ENCODE assay signal across 29 cellular contexts in genomic region chr10:8398771-8399170, GRCh38.
"Had no signal": no experiment of that assay in that cellular context is flagged by ENCODE, and none has a peak within 500 bp of the region (broad histone marks: within the 10 kb centered on the region; RNA-seq: fewer than 3 reads in every experiment).

No MANE protein-coding gene starts in this region.

- ATAC-seq: naive thymus-derived CD8-positive, alpha-beta T cell; natural killer cell treated with Interleukin-12 subunit alpha and Interleukin-12 subunit beta and Interleukin-15 and Interleukin-18, amount 100 ng/mL, for 72 hours; psoas muscle; right cardiac atrium; right lobe of liver; stimulated activated effector memory CD8-positive, alpha-beta T cell treated with anti-CD3 and anti-CD28 coated beads, Interleukin-12 subunit alpha, Interleukin-12 subunit beta, amount 100 ng/mL, for 72 hours; stimulated activated naive B cell treated with anti-CD40 and anti-IgM and Interleukin-4, amounts not matched to agents 10 μg/mL and 1 μg/mL and 100 μg/mL, for 72 hours had no signal

- H3K36me3 Mint-ChIP-seq: naive thymus-derived CD8-positive, alpha-beta T cell; natural killer cell treated with Interleukin-12 subunit alpha and Interleukin-12 subunit beta and Interleukin-15 and Interleukin-18, amount 100 ng/mL, for 72 hours; stimulated activated effector memory CD8-positive, alpha-beta T cell treated with anti-CD3 and anti-CD28 coated beads, Interleukin-12 subunit alpha, Interleukin-12 subunit beta, amount 100 ng/mL, for 72 hours; stimulated activated naive B cell treated with anti-CD40 and anti-IgM and Interleukin-4, amounts not matched to agents 10 μg/mL and 1 μg/mL and 100 μg/mL, for 72 hours had no signal

- H3K4me1 Mint-ChIP-seq: neural crest cell had no signal

- H3K27ac Mint-ChIP-seq: natural killer cell treated with Interleukin-12 subunit alpha and Interleukin-12 subunit beta and Interleukin-15 and Interleukin-18, amount 100 ng/mL, for 72 hours; nephron progenitor cell; progenitor cell of endocrine pancreas; stimulated activated effector memory CD8-positive, alpha-beta T cell treated with anti-CD3 and anti-CD28 coated beads, Interleukin-12 subunit alpha, Interleukin-12 subunit beta, amount 100 ng/mL, for 72 hours; stimulated activated naive B cell treated with anti-CD40 and anti-IgM and Interleukin-4, amounts not matched to agents 10 μg/mL and 1 μg/mL and 100 μg/mL, for 72 hours; stimulated activated naive CD8-positive, alpha-beta T cell treated with anti-CD3 and anti-CD28 coated beads, Interleukin-15, Interleukin-2, amounts not matched to agents 100 ng/mL and 50 ng/mL, for 24 hours had no signal

- H3K4me3 ChIP-seq: psoas muscle, right lobe of liver, sigmoid colon, stomach, thoracic aorta, thyroid gland, tibial nerve, upper lobe of left lung, uterus had no signal

- H3K4me1 ChIP-seq: parathyroid adenoma, psoas muscle, right lobe of liver, sigmoid colon, stomach, tibial nerve, upper lobe of left lung, uterus had no signal

- H3K27me3 Mint-ChIP-seq: naive thymus-derived CD8-positive, alpha-beta T cell; stimulated activated naive CD8-positive, alpha-beta T cell treated with anti-CD3 and anti-CD28 coated beads, Interleukin-15, Interleukin-2, amounts not matched to agents 100 ng/mL and 50 ng/mL, for 24 hours had no signal

- H3K4me3 Mint-ChIP-seq: naive thymus-derived CD8-positive, alpha-beta T cell; natural killer cell treated with Interleukin-12 subunit alpha and Interleukin-12 subunit beta and Interleukin-15 and Interleukin-18, amount 100 ng/mL, for 72 hours; nephron progenitor cell; neural crest cell; stimulated activated effector memory CD8-positive, alpha-beta T cell treated with anti-CD3 and anti-CD28 coated beads, Interleukin-12 subunit alpha, Interleukin-12 subunit beta, amount 100 ng/mL, for 72 hours; stimulated activated naive B cell treated with anti-CD40 and anti-IgM and Interleukin-4, amounts not matched to agents 10 μg/mL and 1 μg/mL and 100 μg/mL, for 72 hours; stimulated activated naive CD8-positive, alpha-beta T cell treated with anti-CD3 and anti-CD28 coated beads, Interleukin-15, Interleukin-2, amounts not matched to agents 100 ng/mL and 50 ng/mL, for 24 hours had no signal

- H3K9me3 ChIP-seq: neutrophil, psoas muscle, right lobe of liver, sigmoid colon, stomach, thoracic aorta, thyroid gland, upper lobe of left lung, uterus had no signal

- H3K27ac ChIP-seq: neutrophil, parathyroid adenoma, psoas muscle, right lobe of liver, sigmoid colon, stomach, thoracic aorta, thyroid gland, tibial nerve, upper lobe of left lung, uterus had no signal

- H3K36me3 ChIP-seq: neutrophil, right lobe of liver, sigmoid colon, stomach, thoracic aorta, thyroid gland, tibial nerve, upper lobe of left lung, uterus had no signal

- DNase-seq: naive thymus-derived CD8-positive, alpha-beta T cell; nephron progenitor cell; nucleus accumbens; posterior cingulate gyrus; psoas muscle; right cardiac atrium; right lobe of liver; sigmoid colon; small intestine; stimulated activated CD4-positive, alpha-beta T cell treated with anti-CD3 and anti-CD28 coated beads, Interleukin-15, amount 100 ng/mL, for 24 hours; stimulated activated CD4-positive, alpha-beta T cell treated with anti-CD3 and anti-CD28 coated beads, Interleukin-2, amount 100 ng/mL, for 24 hours; stimulated activated CD4-positive, alpha-beta T cell treated with anti-CD3 and anti-CD28 coated beads, Interleukin-2, amount 100 ng/mL, for 48 hours; stimulated activated CD4-positive, alpha-beta T cell treated with anti-CD3 and anti-CD28 coated beads, Interleukin-4, amount 100 ng/mL, for 24 hours; stimulated activated naive B cell treated with anti-CD40 and anti-IgM and Interleukin-4, amounts not matched to agents 10 μg/mL and 1 μg/mL and 100 μg/mL, for 72 hours; stimulated activated naive CD4-positive, alpha-beta T cell treated with Interleukin-2 at 50 U/mL for 16 hours; stomach; thyroid gland; trophoblast cell; upper lobe of left lung; uterus had no signal

- H3K9me3 Mint-ChIP-seq: naive thymus-derived CD8-positive, alpha-beta T cell; natural killer cell treated with Interleukin-12 subunit alpha and Interleukin-12 subunit beta and Interleukin-15 and Interleukin-18, amount 100 ng/mL, for 72 hours; nephron progenitor cell; neural crest cell; stimulated activated naive B cell treated with anti-CD40 and anti-IgM and Interleukin-4, amounts not matched to agents 10 μg/mL and 1 μg/mL and 100 μg/mL, for 72 hours; stimulated activated naive CD8-positive, alpha-beta T cell treated with anti-CD3 and anti-CD28 coated beads, Interleukin-15, Interleukin-2, amounts not matched to agents 100 ng/mL and 50 ng/mL, for 24 hours had no signal

- H3K27me3 ChIP-seq: neutrophil, right lobe of liver, thyroid gland, tibial nerve, upper lobe of left lung, uterus had no signal
